In the genomic region with DNA sequence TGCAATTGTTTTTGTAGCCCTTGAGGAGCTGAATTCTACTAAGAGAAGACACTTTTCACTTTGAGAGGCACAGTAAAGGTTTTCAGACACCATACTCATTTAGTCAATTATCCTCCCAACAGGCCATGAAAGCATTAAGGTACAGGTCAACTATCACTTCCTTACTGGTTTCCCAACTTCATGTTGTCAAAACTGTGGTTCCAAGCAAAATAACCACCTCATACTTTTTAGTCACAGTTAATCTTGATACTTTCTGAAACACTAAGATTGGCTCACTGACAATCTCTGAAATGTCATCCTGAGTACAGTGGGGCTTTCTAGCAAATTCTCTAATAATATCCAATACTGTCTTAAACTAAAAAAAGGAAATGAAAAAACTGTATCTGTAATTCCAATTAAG, we compare ENCODE assay signal across 23 cellular contexts.
"Had no signal": no experiment of that assay in that cellular context is flagged by ENCODE, and none has a peak within 500 bp of the region (broad histone marks: within the 10 kb centered on the region; RNA-seq: fewer than 3 reads in every experiment).

No MANE protein-coding gene starts in this region.

- DNase-seq: activated CD4-positive, alpha-beta T cell treated with anti-CD3 and anti-CD28 coated beads, Interleukin-2, amount 50 U/mL, for 1 hour; activated CD4-positive, CD25-positive, alpha-beta regulatory T cell treated with anti-CD3 and anti-CD28 coated beads, Interleukin-2, amount 50 U/mL, for 72 hours; activated CD8-positive, alpha-beta T cell treated with anti-CD3 and anti-CD28 coated beads, Interleukin-2, amount 10 ng/mL, durations not matched to agents 7 days and 5 days; activated T-cell treated with anti-CD3 and anti-CD28 coated beads, Interleukin-2, amount 50 U/mL, for 24 hours; amygdala; foreskin fibroblast; kidney; left lung; naive B cell; stimulated activated CD4-positive, alpha-beta T cell treated with anti-CD3 and anti-CD28 coated beads, Interleukin-15, amount 100 ng/mL, for 24 hours; stimulated activated naive CD4-positive, alpha-beta T cell; SW 1271; T-helper 17 cell; testis; upper lobe of right lung had no signal

- H3K36me3 Mint-ChIP-seq: activated naive CD4-positive, alpha-beta T cell treated with anti-CD3 and anti-CD28 coated beads, Interleukin-2, amount 50 U/mL, for 72 hours; naive B cell had no signal

- H3K27me3 ChIP-seq: left lung, testis, upper lobe of right lung had no signal

- H3K4me3 ChIP-seq: coronary artery, left lung, lung, smooth muscle cell, testis, upper lobe of right lung had no signal

- H3K4me1 ChIP-seq: testis, upper lobe of right lung had no signal

- H3K9me3 Mint-ChIP-seq: activated naive CD4-positive, alpha-beta T cell treated with anti-CD3 and anti-CD28 coated beads, Interleukin-2, amount 50 U/mL, for 72 hours; activated T-cell treated with anti-CD3 and anti-CD28 coated beads, Interleukin-2, amount 50 U/mL, for 24 hours; activated T-helper 17 cell treated with anti-CD3 and anti-CD28 coated beads, Interleukin-2, amount 50 U/mL, for 72 hours; naive B cell had no signal

- H3K9me3 ChIP-seq: left lung, testis, upper lobe of right lung had no signal

- H3K4me3 Mint-ChIP-seq: activated CD8-positive, alpha-beta T cell treated with anti-CD3 and anti-CD28 coated beads, Interleukin-2, amount 10 ng/mL, durations not matched to agents 7 days and 5 days; activated T-cell treated with anti-CD3 and anti-CD28 coated beads, Interleukin-2, amount 50 U/mL, for 24 hours; activated T-helper 17 cell treated with anti-CD3 and anti-CD28 coated beads, Interleukin-2, amount 50 U/mL, for 72 hours; naive B cell; T-helper 17 cell had no signal

- H3K36me3 ChIP-seq: left lung, upper lobe of right lung had no signal

- H3K4me1 Mint-ChIP-seq: activated T-helper 17 cell treated with anti-CD3 and anti-CD28 coated beads, Interleukin-2, amount 50 U/mL, for 72 hours; naive B cell had no signal

- H3K27me3 Mint-ChIP-seq: activated T-cell treated with anti-CD3 and anti-CD28 coated beads, Interleukin-2, amount 50 U/mL, for 24 hours; activated T-helper 17 cell treated with anti-CD3 and anti-CD28 coated beads, Interleukin-2, amount 50 U/mL, for 72 hours; naive B cell; T-helper 17 cell had no signal

- H3K27ac ChIP-seq: coronary artery, epithelial cell of prostate, left lung, testis, upper lobe of right lung, VCaP had no signal

- H3K27ac Mint-ChIP-seq: activated CD8-positive, alpha-beta T cell treated with anti-CD3 and anti-CD28 coated beads, Interleukin-2, amount 10 ng/mL, durations not matched to agents 7 days and 5 days; activated naive CD4-positive, alpha-beta T cell treated with anti-CD3 and anti-CD28 coated beads, Interleukin-2, amount 50 U/mL, for 72 hours; activated T-cell treated with anti-CD3 and anti-CD28 coated beads, Interleukin-2, amount 50 U/mL, for 24 hours; activated T-helper 17 cell treated with anti-CD3 and anti-CD28 coated beads, Interleukin-2, amount 50 U/mL, for 72 hours; T-helper 17 cell had no signal

- ATAC-seq: activated CD8-positive, alpha-beta T cell treated with anti-CD3 and anti-CD28 coated beads, Interleukin-2, amount 10 ng/mL, durations not matched to agents 7 days and 5 days; activated naive CD4-positive, alpha-beta T cell treated with anti-CD3 and anti-CD28 coated beads, Interleukin-2, amount 50 U/mL, for 72 hours; activated T-helper 17 cell treated with anti-CD3 and anti-CD28 coated beads, Interleukin-2, amount 50 U/mL, for 72 hours; left lung; sciatic nerve; T-helper 17 cell; upper lobe of right lung had no signal
